In genomic region chr10:26857991-26858706, GRCh38 we compare ENCODE assay signal across 8 cellular contexts. TPM values are rescaled to one million over a fixed set of nuclear protein-coding genes. Genes with fewer than 3 reads are reported as not detected.
A peak's percentile ranks its signal among the peaks of the same experiment; 100 is the strongest.
DNase-seq lines count a peak whose midpoint lies in the region; ATAC-seq and TF ChIP-seq lines count a peak whose summit lies in the region.

No MANE protein-coding gene starts in this region.

- peaks cover 0 to 6% (median 2%) of the 10 kb centered on the region in 3 experiments; a peak in 5 of 7 replicates for H3K36me3 Mint-ChIP-seq in H9 (ENCODE audit: insufficient read depth in 1 of 3, low read depth in 3 of 3)

- H3K9ac ChIP-seq in H9 (ENCODE audit: extremely low read depth, insufficient read length, low read length): no peak overlapping the region
- no peak overlapping the region for H3K9ac ChIP-seq in neuronal stem cell (ENCODE audit: low read depth, low read length, poor library complexity)
- peak overlapping the region in 1 of 2 donors; percentile 40 for H3K9ac ChIP-seq in colonic mucosa (ENCODE audit: low read depth in 2 of 2, low read length in 2 of 2)

- no peak overlapping the region for H4K5ac ChIP-seq in H9 (ENCODE audit: insufficient read length, low read depth, low read length)

- H4K20me1 ChIP-seq in H9 (ENCODE audit: control insufficient read depth, insufficient read depth, insufficient read length) (no peaks in the 10 kb centered on the region), hepatocyte (ENCODE audit: insufficient read depth, poor library complexity, severe bottlenecking) (peaks cover 40% of the 10 kb centered on the region)

- H3K18ac ChIP-seq in H9 (ENCODE audit: insufficient read length, low read depth, low read length) (no peak overlapping the region), neuronal stem cell (ENCODE audit: low read length) (no peak overlapping the region)

- H3K79me2 ChIP-seq in H9 (ENCODE audit: insufficient read depth, low read length) (peaks cover 32% of the 10 kb centered on the region; the same call in 1 of the 2 replicates), hepatocyte (peaks cover 71% of the 10 kb centered on the region)

- no peaks in the 10 kb centered on the region for H3K9me3 ChIP-seq in H9 (ENCODE audit: control insufficient read depth, low read depth, low read length)
- H3K9me3 ChIP-seq in RWPE2 (ENCODE audit: severe bottlenecking): no peaks in the 10 kb centered on the region
- no peaks in the 10 kb centered on the region for H3K9me3 ChIP-seq in hepatocyte (ENCODE audit: low read depth)
- H3K9me3 ChIP-seq in neuronal stem cell (replicated peaks in 1 of 2; ENCODE audit: control insufficient read depth in 2 of 2, insufficient read depth in 1 of 2, low read depth in 1 of 2, low read length in 2 of 2): no peaks in the 10 kb centered on the region
- no peaks in the 10 kb centered on the region for H3K9me3 ChIP-seq in colonic mucosa

- intact Hi-C loops in colonic mucosa (cut with DNase I): loop anchor here (5.0 kb wide), 1 partner anchor 131 kb away; no protein-coding TSS in a partner anchor

- no peak overlapping the region for H3K56ac ChIP-seq in H9 (ENCODE audit: insufficient read length, low read depth, low read length)

- H3K27ac ChIP-seq in H9 (ENCODE audit: insufficient read length, low read depth, low read length) (no peak overlapping the region), RWPE2 (ENCODE audit: poor library complexity, severe bottlenecking) (peak overlapping the region; percentile 87), hepatocyte (peak overlapping the region; percentile 93), neuronal stem cell (replicated peaks; ENCODE audit: low read length) (no peak overlapping the region), colonic mucosa (no peak overlapping the region)

- H3K36me3 ChIP-seq in RWPE2 (ENCODE audit: low read depth) (no peaks in the 10 kb centered on the region), hepatocyte (replicated peaks; ENCODE audit: insufficient read depth, low read depth) (no peaks in the 10 kb centered on the region), neuronal stem cell (replicated peaks in 1 of 2; ENCODE audit: control insufficient read depth in 2 of 2, insufficient read depth in 2 of 2, low read length in 2 of 2) (no peaks in the 10 kb centered on the region), colonic mucosa (no peaks in the 10 kb centered on the region)

- no peak overlapping the region for H3K14ac ChIP-seq in H9 (ENCODE audit: insufficient read depth, low read length)
- no peak overlapping the region for H3K14ac ChIP-seq in neuronal stem cell (ENCODE audit: low read length)

- peak overlapping the region; percentile 99 for H3K4me3 Mint-ChIP-seq in H9

- no peaks in the 10 kb centered on the region for H3K4me1 ChIP-seq in H9 (ENCODE audit: insufficient read depth, low read length)
- H3K4me1 ChIP-seq in RWPE2 (ENCODE audit: insufficient read depth, poor library complexity, severe bottlenecking): peaks cover 21% of the 10 kb centered on the region
- H3K4me1 ChIP-seq in hepatocyte (ENCODE audit: insufficient read depth): peaks cover 30% of the 10 kb centered on the region
- H3K4me1 ChIP-seq in neuronal stem cell (ENCODE audit: control insufficient read depth in 2 of 2, insufficient read depth in 1 of 2, low read depth in 1 of 2, low read length in 2 of 2): no peaks in the 10 kb centered on the region
- H3K4me1 ChIP-seq in colonic mucosa: peaks cover 14% of the 10 kb centered on the region

- H3K23me2 ChIP-seq in H9 (ENCODE audit: insufficient read length, low read depth, low read length, poor library complexity, severe bottlenecking): peaks cover 5% of the 10 kb centered on the region

- H3K9me3 Mint-ChIP-seq in H9: no peaks in the 10 kb centered on the region; a peak in 1 of 5 replicates

- no peak overlapping the region for H2BK12ac ChIP-seq in H9 (ENCODE audit: insufficient read length, low read depth, low read length)
- H2BK12ac ChIP-seq in neuronal stem cell (ENCODE audit: low read length): no peak overlapping the region

- H3K27me3 Mint-ChIP-seq in H9 (ENCODE audit: low read depth): peaks cover 3% of the 10 kb centered on the region; the same call in 1 of the 2 replicates

- H3K4me1 Mint-ChIP-seq in H9: peaks cover 22 to 30% of the 10 kb centered on the region in 2 experiments

- no peak overlapping the region for H4K8ac ChIP-seq in H9 (replicated peaks; ENCODE audit: insufficient read length, low read depth, low read length)
- no peak overlapping the region for H4K8ac ChIP-seq in neuronal stem cell (ENCODE audit: low read depth, low read length)

- peaks cover 4% of the 10 kb centered on the region for H3K79me1 ChIP-seq in H9 (ENCODE audit: insufficient read depth, low read depth, low read length, poor library complexity, severe bottlenecking)
- H3K79me1 ChIP-seq in neuronal stem cell (ENCODE audit: low read depth, low read length): peaks cover 7% of the 10 kb centered on the region

- no peak overlapping the region for H4K91ac ChIP-seq in H9 (ENCODE audit: insufficient read length, low read depth, low read length)
- no peak overlapping the region for H4K91ac ChIP-seq in neuronal stem cell (ENCODE audit: low read depth, low read length, poor library complexity)

- no peak overlapping the region for H3K27ac Mint-ChIP-seq in H9

- H3K4ac ChIP-seq in H9 (ENCODE audit: low read depth, low read length) (no peak overlapping the region), neuronal stem cell (ENCODE audit: low read length) (no peak overlapping the region)

- H3T11ph ChIP-seq in H9 (ENCODE audit: low read length): no peak overlapping the region

- H2AFZ ChIP-seq in H9 (ENCODE audit: low read length) (no peak overlapping the region), hepatocyte (no peak overlapping the region), neuronal stem cell (ENCODE audit: low read length) (no peak overlapping the region)

- H2BK120ac ChIP-seq in H9 (ENCODE audit: low read depth, low read length, poor library complexity, severe bottlenecking) (no peak overlapping the region), neuronal stem cell (ENCODE audit: low read depth, low read length) (no peak overlapping the region)

- H3K4me3 ChIP-seq in RWPE2 (ENCODE audit: severe bottlenecking): no peak overlapping the region
- peak overlapping the region; percentile 95 for H3K4me3 ChIP-seq in hepatocyte
- H3K4me3 ChIP-seq in neuronal stem cell (ENCODE audit: low read length in 2 of 2): peak overlapping the region in 1 of 2 donors; percentile 90
- H3K4me3 ChIP-seq in colonic mucosa: no peak overlapping the region

- DNase-seq in H9: no peak
- no peak for DNase-seq in RWPE2 (ENCODE audit: low spot score)
- DNase-seq in hepatocyte (ENCODE audit: low spot score): peak; percentile 10
- no peak for DNase-seq in neuronal stem cell (ENCODE audit: low spot score)
- no peak for DNase-seq in colonic mucosa
- no peak for DNase-seq in NCI-H2227 (lab: John Stamatoyannopoulos, UW; ENCODE audit: unreplicated experiment)
- DNase-seq in HT-29 (ENCODE audit: low spot score): no peak

- H3K23ac ChIP-seq in H9 (ENCODE audit: insufficient read length, low read depth, low read length) (no peak overlapping the region), neuronal stem cell (ENCODE audit: low read depth, low read length, poor library complexity) (no peak overlapping the region)

- H2AK5ac ChIP-seq in H9 (ENCODE audit: insufficient read length, low read length) (no peak overlapping the region), neuronal stem cell (ENCODE audit: low read depth, low read length) (no peak overlapping the region)

- TF ChIP-seq CTCF in H9 (conservative IDR thresholded peaks at IDR 0.05) (no peak), RWPE2 (IDR thresholded peaks at IDR 0.05; ENCODE audit: poor library complexity, severe bottlenecking) (peak; percentile 19), hepatocyte (IDR thresholded peaks at IDR 0.05; ENCODE audit: poor library complexity) (no peak), colonic mucosa (IDR thresholded peaks at IDR 0.05) (no peak)

- no peak overlapping the region for H2BK20ac ChIP-seq in H9 (ENCODE audit: low read depth, low read length, poor library complexity, severe bottlenecking)

- no peaks in the 10 kb centered on the region for H3K9me2 ChIP-seq in hepatocyte (replicated peaks; ENCODE audit: insufficient read depth)

- no peak overlapping the region for H2BK15ac ChIP-seq in H9 (ENCODE audit: low read depth, low read length)
- H2BK15ac ChIP-seq in neuronal stem cell (ENCODE audit: low read length): no peak overlapping the region

- ATAC-seq in GM18499 (IDR thresholded peaks at IDR 0.05; ENCODE audit: insufficient read depth, unreplicated experiment) (peak; percentile 34), RWPE2 (ENCODE audit: low read depth) (no peak)

- H2BK5ac ChIP-seq in H9 (ENCODE audit: insufficient read length, low read length): no peak overlapping the region
- H2BK5ac ChIP-seq in neuronal stem cell (ENCODE audit: low read length): no peak overlapping the region

- no peak overlapping the region for H3K4me2 ChIP-seq in H9 (ENCODE audit: insufficient read depth, insufficient read length, low read length)
- peak overlapping the region; percentile 79 for H3K4me2 ChIP-seq in hepatocyte
- no peak overlapping the region for H3K4me2 ChIP-seq in neuronal stem cell (ENCODE audit: insufficient read depth, low read length, poor library complexity, severe bottlenecking)

- H3K27me3 ChIP-seq in H9 (ENCODE audit: insufficient read depth, low read length) (no peaks in the 10 kb centered on the region), RWPE2 (ENCODE audit: insufficient read depth, poor library complexity, severe bottlenecking) (no peaks in the 10 kb centered on the region), hepatocyte (no peaks in the 10 kb centered on the region), neuronal stem cell (ENCODE audit: control insufficient read depth in 3 of 3, insufficient read depth in 3 of 3, low read depth in 1 of 3, low read length in 3 of 3) (peaks cover 0 to 5% (median 0%) of the 10 kb centered on the region in 3 experiments), colonic mucosa (no peaks in the 10 kb centered on the region)

- WGBS in H9 (ENCODE audit: extremely low coverage, insufficient read length, low lambda C conversion rate): no CpG with 5 or more reads among the region's 7 CpGs
- WGBS in hepatocyte (ENCODE audit: low lambda C conversion rate, missing lambda C conversion rate): 60% methylated on average over 7 of the region's 7 CpGs
- no CpG with 5 or more reads among the region's 7 CpGs for WGBS in neuronal stem cell (ENCODE audit: extremely low coverage in 2 of 2, insufficient read length in 2 of 2, insufficient replicate concordance in 1 of 2), 2 donors

RNA-seq across cellular contexts. Expression of gene ABI1, which starts 2.6 kb away (rescaled TPM):
- total RNA-seq in H9 (2021): 35.8 and 36.9 TPM in 2 replicates
- total RNA-seq in hepatocyte: 39.2 and 46.1 TPM in 2 replicates
- 30.5 and 35.4 TPM in 2 replicates for polyA plus RNA-seq in hepatocyte
- 26.7 TPM for polyA plus RNA-seq in neuronal stem cell (2013, experiment 1 of 2)
- polyA plus RNA-seq in neuronal stem cell (2013, experiment 2 of 2): 26.6 TPM
- total RNA-seq in colonic mucosa: 10 to 100 TPM; 45.6 to 65.3 TPM
- total RNA-seq in HT-29 (2014; rRNA removed; shearing (Covaris generic)): 27.0 and 30.1 TPM in 2 replicates

Comparison
In these comparisons a context has a peak if more than half of its experiments do, and no peak if none do; other contexts are left out.
1. H3K27ac ChIP-seq: peak in RWPE2 (single experiment) and hepatocyte (single experiment); none in H9 (single experiment), neuronal stem cell (single experiment) and colonic mucosa (single experiment).